8 cellular contexts compared by ENCODE assay signal in the genomic region with DNA sequence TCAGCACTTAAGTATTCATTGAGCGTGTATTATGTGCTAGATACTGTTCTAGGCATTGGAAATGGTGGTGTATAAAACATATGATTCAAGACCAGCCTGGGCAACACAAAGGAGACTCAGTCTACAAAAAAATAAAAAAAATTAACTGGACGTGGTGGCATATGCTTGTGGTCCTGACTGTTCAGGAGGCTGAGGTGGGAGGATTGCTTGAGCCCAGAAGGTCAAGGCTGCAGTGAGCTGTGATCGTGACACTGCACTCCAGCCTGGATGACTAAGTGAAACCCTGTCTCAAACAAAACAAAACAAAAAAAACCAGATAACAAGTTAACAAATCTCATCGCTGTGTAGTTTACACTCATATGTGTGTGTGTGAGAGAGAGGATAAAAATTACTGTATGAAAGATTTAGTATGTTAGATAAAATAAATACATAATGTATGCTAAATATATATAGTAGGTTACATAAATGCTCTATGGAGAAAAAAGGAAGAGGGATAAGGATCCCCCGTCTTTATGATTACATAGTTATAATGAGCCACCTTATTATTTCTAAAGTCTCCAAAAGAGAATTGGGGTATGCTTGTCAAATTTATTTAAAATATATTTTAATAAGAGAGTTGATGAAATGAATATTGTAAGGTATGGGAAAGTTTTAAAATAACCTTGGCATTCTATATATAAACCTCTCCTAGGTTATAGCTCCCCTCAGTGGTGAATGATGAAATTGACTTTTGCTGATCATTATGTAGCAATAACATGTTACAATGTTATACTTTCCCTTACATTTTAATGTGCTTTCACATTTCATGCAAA.
A peak's percentile ranks its signal among the peaks of the same experiment; 100 is the strongest.
DNase-seq lines count a peak whose midpoint lies in the region; ATAC-seq, FAIRE-seq and TF ChIP-seq lines count a peak whose summit lies in the region.

No MANE protein-coding gene starts in this region.

- peak; percentile 74 for FAIRE-seq in GM19239 (lab: Jason Lieb, UNC)

- no peak for ATAC-seq in GM18519 (IDR thresholded peaks at IDR 0.05; ENCODE audit: low FRiP score, unreplicated experiment)

- no peaks in the 10 kb centered on the region for H4K20me1 ChIP-seq in hepatocyte (ENCODE audit: insufficient read depth, poor library complexity, severe bottlenecking)

- no peak for TF ChIP-seq POLR2A in thyroid gland (IDR thresholded peaks at IDR 0.05)

- H3K27me3 ChIP-seq in hepatocyte (no peaks in the 10 kb centered on the region), thyroid gland (no peaks in the 10 kb centered on the region)

- H3K4me1 ChIP-seq in hepatocyte (ENCODE audit: insufficient read depth) (no peaks in the 10 kb centered on the region), thyroid gland (no peaks in the 10 kb centered on the region)

- intact Hi-C loops in CD14-positive monocyte (cut with micrococcal nuclease): loop anchor here (5.0 kb wide), 1 partner anchor 317 kb away; no protein-coding TSS in a partner anchor
- intact Hi-C loops in thyroid gland (cut with DNase I): no loop called here

- H3K36me3 ChIP-seq in hepatocyte (replicated peaks; ENCODE audit: insufficient read depth, low read depth) (no peaks in the 10 kb centered on the region), thyroid gland (no peaks in the 10 kb centered on the region)

- no peak overlapping the region for H2AFZ ChIP-seq in hepatocyte

- H3K9me3 ChIP-seq in hepatocyte (ENCODE audit: low read depth) (no peaks in the 10 kb centered on the region), thyroid gland (no peaks in the 10 kb centered on the region)

- H3K27me3 Mint-ChIP-seq in CD14-positive monocyte (ENCODE audit: low read depth in 3 of 3): no peaks in the 10 kb centered on the region
- no peaks in the 10 kb centered on the region for H3K27me3 Mint-ChIP-seq in activated CD4-positive, alpha-beta memory T cell treated with anti-CD3 and anti-CD28 coated beads, Interleukin-2, amount 10 ng/mL, durations not matched to agents 7 days and 5 days

- peak overlapping the region; percentile 56 for H3K27ac ChIP-seq in angular gyrus (ENCODE audit: low read depth, low read length)
- H3K27ac ChIP-seq in hepatocyte: no peak overlapping the region
- H3K27ac ChIP-seq in thyroid gland: no peak overlapping the region

- H3K4me3 ChIP-seq in hepatocyte: no peak overlapping the region
- H3K4me3 ChIP-seq in thyroid gland (replicated peaks in 1 of 3): no peak overlapping the region

- no peak overlapping the region for H3K4me2 ChIP-seq in hepatocyte

- TF ChIP-seq CTCF in CD14-positive monocyte (IDR thresholded peaks at IDR 0.05) (peak; percentile 95), hepatocyte (IDR thresholded peaks at IDR 0.05; ENCODE audit: poor library complexity) (peak; percentile 83), thyroid gland (IDR thresholded peaks at IDR 0.05) (peak; percentile 41 to 88 (median 68))

- H3K4me1 Mint-ChIP-seq in CD14-positive monocyte: peaks cover 13% of the 10 kb centered on the region
- H3K4me1 Mint-ChIP-seq in activated CD4-positive, alpha-beta memory T cell treated with anti-CD3 and anti-CD28 coated beads, Interleukin-2, amount 10 ng/mL, durations not matched to agents 7 days and 5 days: peaks cover 3% of the 10 kb centered on the region

- H3K4me3 Mint-ChIP-seq in CD14-positive monocyte: no peak overlapping the region
- no peak overlapping the region for H3K4me3 Mint-ChIP-seq in activated CD4-positive, alpha-beta memory T cell treated with anti-CD3 and anti-CD28 coated beads, Interleukin-2, amount 10 ng/mL, durations not matched to agents 7 days and 5 days

- peaks cover 3% of the 10 kb centered on the region for H3K79me2 ChIP-seq in hepatocyte

- peak overlapping the region in 1 of 7 donors; percentile 30 for H3K27ac Mint-ChIP-seq in CD14-positive monocyte
- no peak overlapping the region for H3K27ac Mint-ChIP-seq in activated CD4-positive, alpha-beta memory T cell treated with anti-CD3 and anti-CD28 coated beads, Interleukin-2, amount 10 ng/mL, durations not matched to agents 7 days and 5 days

- H3K9me2 ChIP-seq in hepatocyte (replicated peaks; ENCODE audit: insufficient read depth): no peaks in the 10 kb centered on the region

- H3K9me3 Mint-ChIP-seq in CD14-positive monocyte: no peaks in the 10 kb centered on the region
- H3K9me3 Mint-ChIP-seq in activated CD4-positive, alpha-beta memory T cell treated with anti-CD3 and anti-CD28 coated beads, Interleukin-2, amount 10 ng/mL, durations not matched to agents 7 days and 5 days: no peaks in the 10 kb centered on the region

- DNase-seq in CD14-positive monocyte (ENCODE audit: low spot score): no peak
- DNase-seq in GM19239 (ENCODE audit: insufficient read length, low spot score): no peak
- DNase-seq in NCI-H2107 (lab: John Stamatoyannopoulos, UW): peak; percentile 11
- DNase-seq in hepatocyte (ENCODE audit: low spot score): peak; percentile 65
- peak in 1 of 2 donors; percentile 9 for DNase-seq in thyroid gland
- no peak for DNase-seq in activated CD4-positive, alpha-beta memory T cell treated with anti-CD3 and anti-CD28 coated beads, Interleukin-2, amount 10 ng/mL, durations not matched to agents 7 days and 5 days

- H3K36me3 Mint-ChIP-seq in CD14-positive monocyte: no peaks in the 10 kb centered on the region
- H3K36me3 Mint-ChIP-seq in activated CD4-positive, alpha-beta memory T cell treated with anti-CD3 and anti-CD28 coated beads, Interleukin-2, amount 10 ng/mL, durations not matched to agents 7 days and 5 days (ENCODE audit: low read depth): no peaks in the 10 kb centered on the region

- WGBS in hepatocyte (ENCODE audit: low lambda C conversion rate, missing lambda C conversion rate): 66% methylated on average over 5 of the region's 5 CpGs
- 73 to 81% methylated on average over 5 of the region's 5 CpGs for whole genome bisulfite sequencing in thyroid gland, 2 donors

- CTCF ChIA-PET in activated CD4-positive, alpha-beta memory T cell treated with anti-CD3 and anti-CD28 coated beads, Interleukin-2, amount 10 ng/mL, durations not matched to agents 7 days and 5 days (lab: Charles Lee): interaction anchor here (0.9 to 4.7 kb wide), 5 partner anchors 10 to 650 kb away, joined by 3 to 59 read pairs (median 13); no protein-coding TSS in a partner anchor

- POLR2A ChIA-PET in activated CD4-positive, alpha-beta memory T cell treated with anti-CD3 and anti-CD28 coated beads, Interleukin-2, amount 10 ng/mL, durations not matched to agents 7 days and 5 days (lab: Charles Lee): no interaction called here

Comparison
In these comparisons a context has a peak if more than half of its experiments do, and no peak if none do; other contexts are left out.
1. DNase-seq: peak in NCI-H2107 (single experiment) and hepatocyte (single experiment); none in CD14-positive monocyte (single experiment), GM19239 (single experiment) and activated CD4-positive, alpha-beta memory T cell treated with anti-CD3 and anti-CD28 coated beads, Interleukin-2, amount 10 ng/mL, durations not matched to agents 7 days and 5 days (single experiment).
2. Peak in every context shown above with its lines, with median percentiles within 50 percentile points of each other: CTCF ChIP-seq.